Comparison of ENCODE assay signal across 8 cellular contexts in genomic region chr4:15729910-15730533, GRCh38. TPM values are rescaled to one million over a fixed set of nuclear protein-coding genes. Genes with fewer than 3 reads are reported as not detected.
DNase-seq lines count a peak whose midpoint lies in the region; ATAC-seq and TF ChIP-seq lines count a peak whose summit lies in the region.

No MANE protein-coding gene starts in this region.

- H3K27me3 ChIP-seq in OCI-LY1 (ENCODE audit: insufficient read depth, low read length) = no peaks in the 10 kb centered on the region
- no peaks in the 10 kb centered on the region for H3K27me3 ChIP-seq in mammary epithelial cell (ENCODE audit: insufficient read depth, low read length)
- no peaks in the 10 kb centered on the region for H3K27me3 ChIP-seq in tibial nerve

- DNase-seq in CD1c-positive myeloid dendritic cell (ENCODE audit: extremely low spot score) (peak; percentile 74), mammary epithelial cell (peak; percentile 33), kidney tubule cell (ENCODE audit: low spot score) (peak; percentile 50), tibial nerve (ENCODE audit: low spot score in 2 of 2) (peak in 1 of 2 donors; percentile 29)

- H3K79me2 ChIP-seq in OCI-LY1 (ENCODE audit: insufficient read depth, low read length) (no peaks in the 10 kb centered on the region), mammary epithelial cell (ENCODE audit: insufficient read depth, low read length) (no peaks in the 10 kb centered on the region)

- WGBS in mammary epithelial cell (ENCODE audit: low coverage, missing lambda C conversion rate) = 7% methylated on average over 3 of the region's 3 CpGs
- WGBS in tibial nerve, 2 donors = 8 to 21% methylated on average over 3 of the region's 3 CpGs

- H3K4me1 ChIP-seq in OCI-LY1 (ENCODE audit: insufficient read depth, low read length, severe bottlenecking) (peaks cover 10% of the 10 kb centered on the region), mammary epithelial cell (ENCODE audit: insufficient read depth, low read length) (peaks cover 5% of the 10 kb centered on the region), tibial nerve (no peaks in the 10 kb centered on the region)

- H3K4me2 ChIP-seq in OCI-LY1 (ENCODE audit: low read length) (no peak overlapping the region), mammary epithelial cell (ENCODE audit: insufficient read depth, low read depth, low read length) (no peak overlapping the region)

- CTCF ChIA-PET in mammary epithelial cell (lab: Charles Lee; ENCODE audit: low non-redundant PET) = no interaction called here

- H4K20me1 ChIP-seq in OCI-LY1 (ENCODE audit: insufficient read depth, low read length) = no peaks in the 10 kb centered on the region
- no peaks in the 10 kb centered on the region for H4K20me1 ChIP-seq in mammary epithelial cell (ENCODE audit: insufficient read depth, low read length)

- TF ChIP-seq POLR2A in tibial nerve (IDR thresholded peaks at IDR 0.05) = no peak

- intact Hi-C loops in mammary epithelial cell (cut with micrococcal nuclease) = loop anchor here (1.0 to 5.0 kb wide), 3 partner anchors 227 to 271 kb away; no protein-coding TSS in a partner anchor

- in situ Hi-C loops in mammary epithelial cell (cut with MboI; ENCODE audit: low sequenced_read_pairs in 2 of 2) = no loop called here

- H3K4me3 ChIP-seq in OCI-LY1 (ENCODE audit: low read depth, low read length, poor library complexity, severe bottlenecking) (no peak overlapping the region), mammary epithelial cell (replicated peaks in 1 of 3; ENCODE audit: insufficient read depth in 1 of 3, low read depth in 2 of 3, low read length in 3 of 3) (no peak overlapping the region), tibial nerve (no peak overlapping the region)

- H3K27ac ChIP-seq in OCI-LY1 (ENCODE audit: low read depth, low read length, poor library complexity, severe bottlenecking) (no peak overlapping the region), mammary epithelial cell (ENCODE audit: insufficient read depth, low read depth, low read length) (no peak overlapping the region), tibial nerve (no peak overlapping the region)

- ATAC-seq in HG03280 (IDR thresholded peaks at IDR 0.05; ENCODE audit: unreplicated experiment) (peak; percentile 48), HG02870 (IDR thresholded peaks at IDR 0.05; ENCODE audit: unreplicated experiment) (no peak)

- no peak for TF ChIP-seq EP300 in tibial nerve (IDR thresholded peaks at IDR 0.05)

- BruUV-seq in mammary epithelial cell (replicated peaks; lab: Mats Ljungman, UMichigan) = TSS peak; percentile 59

- H2AFZ ChIP-seq in OCI-LY1 (ENCODE audit: low read length) = no peak overlapping the region
- peak overlapping the region; percentile 77 for H2AFZ ChIP-seq in mammary epithelial cell (ENCODE audit: low read depth, low read length)

- H3K9ac ChIP-seq in OCI-LY1 (ENCODE audit: low read length) (no peak overlapping the region), mammary epithelial cell (ENCODE audit: insufficient read depth, low read length) (no peak overlapping the region)

- H3K9me3 ChIP-seq in OCI-LY1 (ENCODE audit: low read length) (no peaks in the 10 kb centered on the region), mammary epithelial cell (replicated peaks; ENCODE audit: insufficient read depth, low read length) (no peaks in the 10 kb centered on the region), tibial nerve (no peaks in the 10 kb centered on the region)

- no peaks in the 10 kb centered on the region for H3K9me2 ChIP-seq in OCI-LY1 (ENCODE audit: low read depth, low read length)

- TF ChIP-seq CTCF in GM12873 (IDR thresholded peaks at IDR 0.05; ENCODE audit: insufficient read depth, low read depth, low read length, missing control alignments) = peak; percentile 68
- TF ChIP-seq CTCF in OCI-LY1 (IDR thresholded peaks at IDR 0.05; ENCODE audit: low read length) = peak; percentile 59
- peak; percentile 74 for TF ChIP-seq CTCF in mammary epithelial cell (conservative IDR thresholded peaks at IDR 0.05 in 1 of 2, IDR thresholded peaks at IDR 0.05 in 1 of 2; ENCODE audit: extremely low read depth in 1 of 2, insufficient read depth in 1 of 2, low read depth in 1 of 2, low read length in 2 of 2)
- peak; percentile 70 to 88 (median 80) for TF ChIP-seq CTCF in tibial nerve (IDR thresholded peaks at IDR 0.05)

- no peaks in the 10 kb centered on the region for H3K36me3 ChIP-seq in OCI-LY1 (ENCODE audit: insufficient read depth, low read length)
- H3K36me3 ChIP-seq in mammary epithelial cell (ENCODE audit: insufficient read depth, low read length) = no peaks in the 10 kb centered on the region
- no peaks in the 10 kb centered on the region for H3K36me3 ChIP-seq in tibial nerve

- dilution Hi-C loops in mammary epithelial cell (cut with HindIII; ENCODE audit: low sequenced_read_pairs) = no loop called here

- no peaks in the 10 kb centered on the region for H3F3A ChIP-seq in OCI-LY1 (ENCODE audit: insufficient read depth, low read length)

RNA-seq across cellular contexts. Expression of gene BST1, which starts 27.2 kb away (rescaled TPM):
- total RNA-seq in mammary epithelial cell (under 1 TPM; under 0.01 to 0.47 TPM), tibial nerve (10 to 100 TPM in 3 of 4 donors, 1 to 10 TPM in 1; 7.3 to 21.0 (median 11.9) TPM)
- 0.50 TPM for polyA plus RNA-seq in mammary epithelial cell
- not detected for polyA minus RNA-seq in mammary epithelial cell

RNA-seq across cellular contexts. Expression of gene CD38, which starts 48.1 kb away (rescaled TPM):
- total RNA-seq in mammary epithelial cell = not detected
- 0.01 TPM for polyA plus RNA-seq in mammary epithelial cell
- not detected for polyA minus RNA-seq in mammary epithelial cell
- total RNA-seq in tibial nerve = 10 to 100 TPM in 1 of 4 donors, 1 to 10 TPM in 3; 3.0 to 12.1 (median 6.7) TPM

RNA-seq across cellular contexts. Expression of gene FAM200B, which starts 48.4 kb away (rescaled TPM):
- 10 to 100 TPM; 19.3 to 36.1 TPM for total RNA-seq in mammary epithelial cell
- polyA plus RNA-seq in mammary epithelial cell = 22.8 TPM
- 7.6 TPM for polyA minus RNA-seq in mammary epithelial cell
- 10 to 100 TPM; 29.4 to 68.8 (median 56.0) TPM for total RNA-seq in tibial nerve

Comparison
In these comparisons a context has a peak if more than half of its experiments do, and no peak if none do; other contexts are left out.
1. RNA of gene BST1, which starts 27.2 kb away (total RNA-seq): 7.3 to 21.0 TPM in tibial nerve; under 0.01 to 0.47 TPM in mammary epithelial cell; every median in the first group is over 4 times any median in the second.
2. Peak in every context shown above with its lines, with median percentiles within 50 percentile points of each other: CTCF ChIP-seq.